Comparison of ENCODE assay signal across 35 cellular contexts in genomic region chr10:7766241-7766640, GRCh38.
"Had no signal": no experiment of that assay in that cellular context is flagged by ENCODE, and none has a peak within 500 bp of the region (broad histone marks: within the 10 kb centered on the region; RNA-seq: fewer than 3 reads in every experiment).

No MANE protein-coding gene starts in this region.

- H3K27me3 ChIP-seq: MG63 had no signal

- H3K4me3 ChIP-seq: MG63 had no signal

- H3K9me3 ChIP-seq: MG63 had no signal

- H3K27ac ChIP-seq: KMS-11 had no signal

- DNase-seq: Karpas-422, Kasumi-1, KBM-7, KG1, MG63, MM.1S, MV-4-11, NCI-H1048, NCI-H1092, NCI-H1092 treated with DMSO at 0.1 percent for 48 hours, NCI-H1105, NCI-H1105 treated with DMSO at 0.1 percent for 48 hours, NCI-H1417, NCI-H1417 treated with DMSO at 0.1 percent for 48 hours, NCI-H1436, NCI-H1436 treated with DMSO at 0.1 percent for 48 hours, NCI-H146, NCI-H1694, NCI-H1694 treated with DMSO at 0.1 percent for 48 hours, NCI-H187, NCI-H187 treated with DMSO at 0.1 percent for 48 hours, NCI-H1930, NCI-H2029, NCI-H2029 treated with DMSO at 0.1 percent for 48 hours, NCI-H2081, NCI-H2081 treated with DMSO at 0.1 percent for 48 hours, NCI-H2107, NCI-H2171, NCI-H2171 treated with DMSO at 0.1 percent for 48 hours, NCI-H2227 treated with DMSO at 0.1 percent for 48 hours, NCI-H226, NCI-H345, NCI-H446, NCI-H446 treated with DMSO at 0.1 percent for 48 hours had no signal

- H3K4me2 ChIP-seq: KMS-11 had no signal
